In the genomic region with DNA sequence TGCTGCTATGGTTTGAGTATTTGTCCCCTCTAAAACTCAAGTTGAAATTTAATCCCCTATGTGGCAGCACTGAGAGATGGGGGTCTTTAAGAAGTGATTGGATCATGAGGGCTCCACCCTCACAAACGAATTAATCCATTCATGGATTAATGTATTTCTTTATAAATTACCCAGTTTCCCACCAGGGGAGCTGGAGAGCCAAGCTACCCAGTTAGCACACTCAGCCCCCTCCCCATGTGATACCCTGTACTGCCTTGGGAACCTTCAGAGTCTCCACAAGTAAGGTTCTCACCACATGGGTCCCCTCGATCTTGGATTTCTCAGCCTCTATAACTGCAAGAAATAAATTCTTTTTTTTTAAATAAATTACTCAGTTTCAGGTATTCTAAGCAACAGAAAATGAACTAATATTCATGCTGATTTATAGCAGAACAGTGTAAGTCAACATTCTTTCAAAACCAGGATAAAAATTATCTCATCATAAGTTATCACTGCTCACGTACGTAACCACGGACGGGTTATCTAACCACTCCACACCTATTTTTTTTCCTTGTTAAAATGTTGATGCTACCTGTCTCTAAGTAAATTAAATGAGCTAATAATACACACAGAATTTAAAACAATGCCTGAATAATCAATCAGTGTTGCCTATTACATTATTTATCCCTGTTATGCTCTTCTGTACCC, we compare ENCODE assay signal across 10 cellular contexts. TPM values are rescaled to one million over a fixed set of nuclear protein-coding genes. Genes with fewer than 3 reads are reported as not detected.
DNase-seq lines count a peak whose midpoint lies in the region; ATAC-seq and TF ChIP-seq lines count a peak whose summit lies in the region.
"Had no signal": no experiment of that assay in that cellular context is flagged by ENCODE, and none has a peak within 500 bp of the region (broad histone marks: within the 10 kb centered on the region; RNA-seq: fewer than 3 reads in every experiment).

No MANE protein-coding gene starts in this region.

- peak; percentile 59 for DNase-seq in DMS53 (lab: John Stamatoyannopoulos, UW)
- DNase-seq in DMS53 treated with DMSO at 0.1 percent for 48 hours (lab: John Stamatoyannopoulos, UW; ENCODE audit: unreplicated experiment) = no peak
- peak; percentile 38 for DNase-seq in H7
- peak; percentile 14 for DNase-seq in iPS-NIHi11 (ENCODE audit: low spot score)
- no peak for DNase-seq in effector CD4-positive, alpha-beta T cell
- DNase-seq in NCI-H748 treated with DMSO at 0.1 percent for 48 hours (lab: John Stamatoyannopoulos, UW) = no peak
- DNase-seq: NCI-H1930, psoas muscle had no signal

- H3K27ac ChIP-seq in VCaP = peak overlapping the region; percentile 5
- H3K27ac ChIP-seq: psoas muscle had no signal

- ATAC-seq in HG02763 (IDR thresholded peaks at IDR 0.05; ENCODE audit: unreplicated experiment) = no peak
- ATAC-seq: psoas muscle had no signal

- no peak overlapping the region for H3K4me3 ChIP-seq in H7 (ENCODE audit: insufficient read depth, low read depth, low read length)
- H3K4me3 ChIP-seq: psoas muscle had no signal

- TF ChIP-seq CTCF in VCaP (conservative IDR thresholded peaks at IDR 0.05) = peak; percentile 51

- no peaks in the 10 kb centered on the region for H3K36me3 ChIP-seq in H7 (replicated peaks; ENCODE audit: control insufficient read depth, insufficient read depth, low read length)

- H3K27me3 ChIP-seq in H7 (ENCODE audit: control insufficient read depth, insufficient read depth, low read length) = no peaks in the 10 kb centered on the region

RNA-seq across cellular contexts. Expression of gene NAP1L1, which starts 3.6 kb away (rescaled TPM):
- 219 and 326 TPM in 2 replicates for total RNA-seq in H7 (2014; rRNA removed; shearing (Covaris generic))

RNA-seq across cellular contexts. Expression of gene PHLDA1, which starts 49.3 kb away (rescaled TPM):
- total RNA-seq in H7 (2014; rRNA removed; shearing (Covaris generic)) = 16.4 and 19.7 TPM in 2 replicates

Comparison
In these comparisons a context has a peak if more than half of its experiments do, and no peak if none do; other contexts are left out.
1. DNase-seq: peak in DMS53 (single experiment), H7 (single experiment) and iPS-NIHi11 (single experiment); none in DMS53 treated with DMSO at 0.1 percent for 48 hours (single experiment), effector CD4-positive, alpha-beta T cell (single experiment) and NCI-H748 treated with DMSO at 0.1 percent for 48 hours (single experiment).